ENCODE assay signal across 8 cellular contexts in the genomic region with DNA sequence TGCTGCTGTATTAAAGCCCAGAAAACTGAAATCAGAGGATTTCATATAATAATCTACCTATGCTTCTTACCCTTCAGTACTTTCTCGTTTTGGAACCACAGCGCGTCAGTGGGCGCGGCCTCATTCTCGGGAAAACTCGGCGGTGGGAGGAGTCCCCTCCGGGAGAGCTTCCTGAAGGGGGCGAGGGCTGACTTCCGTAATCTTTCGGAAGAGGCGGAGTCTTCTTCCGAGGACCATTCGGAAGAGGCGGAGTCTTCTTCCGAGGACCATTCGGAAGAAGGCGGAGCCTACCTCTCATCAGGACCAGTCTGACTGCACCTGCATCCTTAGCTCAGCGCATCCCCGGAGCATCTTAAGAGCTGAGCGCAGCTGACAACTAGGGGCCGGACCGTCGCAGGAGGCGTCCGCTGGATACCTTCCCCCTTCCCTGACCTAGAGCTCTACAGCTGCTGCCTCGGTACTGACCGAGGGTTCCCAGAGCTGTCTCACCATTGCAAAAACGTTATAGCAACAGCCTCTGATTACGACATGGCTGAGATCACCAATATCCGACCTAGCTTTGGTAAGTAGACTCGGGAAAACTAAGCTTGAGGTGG. TPM values are rescaled to one million over a fixed set of nuclear protein-coding genes. Genes with fewer than 3 reads are reported as not detected.
DNase-seq lines count a peak whose midpoint lies in the region; ATAC-seq and TF ChIP-seq lines count a peak whose summit lies in the region.

A gene with protein sequence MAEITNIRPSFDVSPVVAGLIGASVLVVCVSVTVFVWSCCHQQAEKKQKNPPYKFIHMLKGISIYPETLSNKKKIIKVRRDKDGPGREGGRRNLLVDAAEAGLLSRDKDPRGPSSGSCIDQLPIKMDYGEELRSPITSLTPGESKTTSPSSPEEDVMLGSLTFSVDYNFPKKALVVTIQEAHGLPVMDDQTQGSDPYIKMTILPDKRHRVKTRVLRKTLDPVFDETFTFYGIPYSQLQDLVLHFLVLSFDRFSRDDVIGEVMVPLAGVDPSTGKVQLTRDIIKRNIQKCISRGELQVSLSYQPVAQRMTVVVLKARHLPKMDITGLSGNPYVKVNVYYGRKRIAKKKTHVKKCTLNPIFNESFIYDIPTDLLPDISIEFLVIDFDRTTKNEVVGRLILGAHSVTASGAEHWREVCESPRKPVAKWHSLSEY (plus strand): TSS at position 334 of the 596 bp plus-strand sequence. CDS start 195 bp downstream, at position 529.

- peaks cover 7% of the 10 kb centered on the region for H3K27me3 Mint-ChIP-seq in glutamatergic neuron (ENCODE audit: unreplicated experiment)

- peak within 1 kb of the TSS; percentile 73 for H3K4me3 ChIP-seq in GM12864 (ENCODE audit: low read depth, low read length)
- peak within 1 kb of the TSS; percentile 51 to 59 for H3K4me3 ChIP-seq in testis

- TF ChIP-seq CTCF in GM12864 (IDR thresholded peaks at IDR 0.05; ENCODE audit: low read depth, low read length, missing control alignments) (no peak), glutamatergic neuron (IDR thresholded peaks at IDR 0.05; ENCODE audit: partially characterized antibody, unreplicated experiment) (no peak), omental fat pad (IDR thresholded peaks at IDR 0.05) (no peak), testis (IDR thresholded peaks at IDR 0.05) (no peak)

- no peaks in the 10 kb centered on the region for H3K27me3 ChIP-seq in testis

- no peaks in the 10 kb centered on the region for H3K9me3 ChIP-seq in testis

- H3K4me1 ChIP-seq in testis, result peaks cover 19% of the 10 kb centered on the region

- H3K36me3 ChIP-seq in testis (ENCODE audit: low read depth, missing control alignments), result no peaks in the 10 kb centered on the region

- H3K4me3 Mint-ChIP-seq in glutamatergic neuron (ENCODE audit: unreplicated experiment), result peak within 1 kb of the TSS; percentile 91

- H3K36me3 Mint-ChIP-seq in glutamatergic neuron (ENCODE audit: unreplicated experiment), result peaks cover 4% of the 10 kb centered on the region

- peaks cover 15% of the 10 kb centered on the region for H3K4me1 Mint-ChIP-seq in glutamatergic neuron (ENCODE audit: low read depth, unreplicated experiment)

- intact Hi-C loops in testis (cut with DNase I; ENCODE audit: low total_unique reads), result no loop called here

- 0 to 1% methylated on average over 21 to 33 of the region's 33 CpGs for WGBS in testis, 2 donors

- DNase-seq in GM12864 (ENCODE audit: low read depth) (peak; percentile 93), NCI-H1436 (lab: John Stamatoyannopoulos, UW) (peak; percentile 99), SW480 (ENCODE audit: low spot score) (peak; percentile 93), glutamatergic neuron (peak; percentile 94), omental fat pad (ENCODE audit: low spot score) (peak; percentile 83), testis (peak; percentile 97)
- DNase-seq in activated naive CD8-positive, alpha-beta T cell treated with anti-CD3 and anti-CD28 coated beads, Interleukin-2, amount 50 U/mL, for 16 hours (ENCODE audit: low read depth, low spot score), result peak; percentile 80

- no peak for TF ChIP-seq POLR2A in testis (IDR thresholded peaks at IDR 0.05)

- H3K27ac ChIP-seq in testis, result peak within 1 kb of the TSS; percentile 88 to 96

- peaks cover 16% of the 10 kb centered on the region for H3K9me3 Mint-ChIP-seq in glutamatergic neuron (ENCODE audit: unreplicated experiment)

- peak; percentile 67 for ATAC-seq in HG02763 (IDR thresholded peaks at IDR 0.05; ENCODE audit: unreplicated experiment)
- peak; percentile 90 for ATAC-seq in omental fat pad (ENCODE audit: low FRiP score)

- peak within 1 kb of the TSS; percentile 100 for H3K27ac Mint-ChIP-seq in glutamatergic neuron (ENCODE audit: unreplicated experiment)

RNA-seq across cellular contexts. Expression of the gene that starts here (rescaled TPM):
- total RNA-seq in glutamatergic neuron (ENCODE audit: unreplicated experiment) (419 TPM), omental fat pad (10 to 100 TPM in 1 of 4 donors, 1 to 10 TPM in 3; 4.2 to 11.2 (median 6.2) TPM), testis (10 to 100 TPM; 17.9 to 19.7 TPM)
- 23.4 TPM for polyA plus RNA-seq in testis (ENCODE audit: insufficient read depth, low read depth, low replicate concordance)

Comparison
In these comparisons a context has a peak if more than half of its experiments do, and no peak if none do; other contexts are left out.
1. Peak in every context shown above with its lines: DNase-seq, ATAC-seq, H3K4me3 ChIP-seq and H3K27ac ChIP-seq.
2. RNA of the gene that starts here (total RNA-seq): 419 TPM in glutamatergic neuron (single experiment); 17.9 to 19.7 TPM in testis and 4.2 to 11.2 TPM in omental fat pad; every median in the first group is over 10 times any median in the second.